In the genomic region with DNA sequence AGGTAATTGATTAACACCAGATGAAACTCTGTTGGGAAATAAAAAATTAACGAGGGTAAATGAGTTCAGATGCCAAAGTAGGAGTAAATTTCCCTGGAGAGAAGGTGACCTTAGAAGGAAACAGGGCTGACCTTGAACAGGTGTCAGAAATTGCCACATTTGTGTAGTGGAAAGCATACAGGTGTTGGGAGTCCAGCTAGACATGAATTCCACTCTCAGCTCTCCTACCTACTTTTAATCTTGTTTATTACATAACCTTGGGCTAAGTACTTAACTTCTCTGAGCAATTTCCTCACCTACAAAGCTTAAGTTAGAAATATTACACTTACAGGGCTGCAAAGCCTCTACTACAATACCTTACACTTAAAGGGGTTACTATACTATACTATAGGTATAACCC, we compare ENCODE assay signal across 21 cellular contexts.
"Had no signal": no experiment of that assay in that cellular context is flagged by ENCODE, and none has a peak within 500 bp of the region (broad histone marks: within the 10 kb centered on the region; RNA-seq: fewer than 3 reads in every experiment).

No MANE protein-coding gene starts in this region.

- H3K9me3 Mint-ChIP-seq: natural killer cell treated with Interleukin-12 subunit alpha and Interleukin-12 subunit beta and Interleukin-15 and Interleukin-18, amount 100 ng/mL, for 72 hours had no signal

- H3K4me3 Mint-ChIP-seq: central memory CD8-positive, alpha-beta T cell; mesothelial cell of epicardium; natural killer cell treated with Interleukin-12 subunit alpha and Interleukin-12 subunit beta and Interleukin-15 and Interleukin-18, amount 100 ng/mL, for 72 hours; stimulated activated effector memory CD8-positive, alpha-beta T cell treated with anti-CD3 and anti-CD28 coated beads, Interleukin-12 subunit alpha, Interleukin-12 subunit beta, amount 100 ng/mL, for 72 hours had no signal

- H3K9me3 ChIP-seq: esophagus muscularis mucosa, gastrocnemius medialis, left ventricle myocardium inferior, suprapubic skin, thyroid gland, upper lobe of left lung, vagina had no signal

- H3K9ac ChIP-seq: parathyroid adenoma had no signal

- H3K4me1 ChIP-seq: parathyroid adenoma, suprapubic skin, thyroid gland, upper lobe of left lung, vagina had no signal

- H3K27me3 Mint-ChIP-seq: central memory CD8-positive, alpha-beta T cell; natural killer cell treated with Interleukin-12 subunit alpha and Interleukin-12 subunit beta and Interleukin-15 and Interleukin-18, amount 100 ng/mL, for 72 hours had no signal

- H3K27ac ChIP-seq: epithelial cell of prostate, esophagus muscularis mucosa, gastrocnemius medialis, left ventricle myocardium inferior, parathyroid adenoma, suprapubic skin, thyroid gland, upper lobe of left lung, vagina had no signal

- H3K27me3 ChIP-seq: esophagus muscularis mucosa, gastrocnemius medialis, suprapubic skin, thyroid gland, upper lobe of left lung, vagina had no signal

- DNase-seq: effector memory CD4-positive, alpha-beta T cell; gastrocnemius medialis; glutamatergic neuron; left ventricle myocardium inferior; occipital lobe; small intestine; stimulated activated CD4-positive, alpha-beta T cell treated with anti-CD3 and anti-CD28 coated beads, Interleukin-4, amount 100 ng/mL, for 1 hour; stimulated activated CD8-positive, alpha-beta memory T cell treated with anti-CD3 and anti-CD28 coated beads, Interleukin-4, amount 100 ng/mL, for 48 hours; stimulated activated naive CD8-positive, alpha-beta T cell treated with anti-CD3 and anti-CD28 coated beads, Interleukin-15, Interleukin-2, amounts not matched to agents 100 U/mL and 50 U/mL, for 24 hours; thyroid gland; upper lobe of left lung had no signal

- ATAC-seq: gastrocnemius medialis; natural killer cell treated with Interleukin-12 subunit alpha and Interleukin-12 subunit beta and Interleukin-15 and Interleukin-18, amount 100 ng/mL, for 72 hours; stimulated activated effector memory CD8-positive, alpha-beta T cell treated with anti-CD3 and anti-CD28 coated beads, Interleukin-12 subunit alpha, Interleukin-12 subunit beta, amount 100 ng/mL, for 72 hours; stimulated activated naive CD8-positive, alpha-beta T cell treated with anti-CD3 and anti-CD28 coated beads, Interleukin-15, Interleukin-2, amounts not matched to agents 100 U/mL and 50 U/mL, for 24 hours had no signal

- H3K4me3 ChIP-seq: esophagus muscularis mucosa, gastrocnemius medialis, left ventricle myocardium inferior, suprapubic skin, thyroid gland, upper lobe of left lung, vagina had no signal

- H3K79me2 ChIP-seq: parathyroid adenoma had no signal

- H3K27ac Mint-ChIP-seq: mesothelial cell of epicardium; natural killer cell treated with Interleukin-12 subunit alpha and Interleukin-12 subunit beta and Interleukin-15 and Interleukin-18, amount 100 ng/mL, for 72 hours; stimulated activated effector memory CD8-positive, alpha-beta T cell treated with anti-CD3 and anti-CD28 coated beads, Interleukin-12 subunit alpha, Interleukin-12 subunit beta, amount 100 ng/mL, for 72 hours had no signal

- H3K36me3 ChIP-seq: thyroid gland had no signal

- FAIRE-seq: endometrium, small intestine had no signal

- H2AFZ ChIP-seq: parathyroid adenoma had no signal

- H3K4me1 Mint-ChIP-seq: central memory CD8-positive, alpha-beta T cell; stimulated activated effector memory CD8-positive, alpha-beta T cell treated with anti-CD3 and anti-CD28 coated beads, Interleukin-12 subunit alpha, Interleukin-12 subunit beta, amount 100 ng/mL, for 72 hours had no signal
